Comparison of ENCODE assay signal across 8 cellular contexts in the genomic region with DNA sequence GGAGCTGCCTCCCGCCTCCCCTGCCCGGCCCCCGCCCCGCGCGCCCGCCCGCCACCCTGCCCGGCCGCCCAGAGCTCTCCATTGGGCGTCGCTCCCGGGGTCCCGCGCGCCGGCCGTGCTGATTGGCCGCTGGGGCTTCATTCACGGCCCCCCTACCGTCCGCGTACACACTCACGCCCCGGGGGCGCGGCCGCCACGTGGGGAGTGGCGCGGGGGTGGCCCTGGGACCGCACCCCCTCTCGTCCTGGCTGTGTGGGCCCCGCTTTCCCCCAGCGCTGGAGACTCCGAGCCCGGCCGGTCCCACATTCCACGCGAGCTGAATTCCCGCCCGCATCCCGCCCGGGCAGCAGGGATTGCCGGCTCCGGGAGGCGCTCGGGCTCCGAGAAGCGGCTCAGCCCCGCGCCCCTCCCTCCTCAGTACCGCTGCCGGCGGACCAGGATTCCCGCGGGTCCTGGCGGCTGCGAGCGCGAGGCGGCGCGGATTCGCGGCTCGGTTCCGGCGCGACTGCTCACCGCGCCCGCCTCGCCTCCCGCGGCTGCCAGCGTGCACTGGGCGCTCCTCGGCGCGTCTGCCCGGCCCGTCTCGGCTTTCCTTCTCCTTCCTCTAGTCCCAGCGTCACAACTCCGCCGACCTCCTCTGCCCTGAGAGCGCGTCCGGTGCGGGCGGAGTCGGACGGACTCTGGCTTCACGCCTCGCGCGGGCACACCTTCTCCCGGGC. TPM values are rescaled to one million over a fixed set of nuclear protein-coding genes. Genes with fewer than 3 reads are reported as not detected.
DNase-seq lines count a peak whose midpoint lies in the region; ATAC-seq and TF ChIP-seq lines count a peak whose summit lies in the region.

No MANE protein-coding gene starts in this region.

- no peaks in the 10 kb centered on the region for H3K9me3 Mint-ChIP-seq in nephron progenitor cell

- TF ChIP-seq CTCF in AG09319 (IDR thresholded peaks at IDR 0.05; ENCODE audit: low read depth, low read length) (no peak), PC-9 (conservative IDR thresholded peaks at IDR 0.05) (no peak), fibroblast of villous mesenchyme (IDR thresholded peaks at IDR 0.05; ENCODE audit: insufficient read depth, low read depth, low read length) (no peak), nephron progenitor cell (IDR thresholded peaks at IDR 0.05) (no peak)

- no peaks in the 10 kb centered on the region for H3K36me3 ChIP-seq in PC-9 (ENCODE audit: low read depth)

- peak; percentile 28 for DNase-seq in AG09319 (ENCODE audit: extremely low read depth, low read depth)
- peak; percentile 42 to 72 for DNase-seq in PC-9
- peak; percentile 65 for DNase-seq in activated effector memory CD4-positive, alpha-beta T cell treated with Interleukin-2 at 50 U/mL for 16 hours
- DNase-seq in fibroblast of villous mesenchyme (ENCODE audit: low read depth), result peak; percentile 74
- DNase-seq in nephron progenitor cell, result peak; percentile 88
- DNase-seq in stimulated activated naive CD8-positive, alpha-beta T cell treated with anti-CD3 and anti-CD28 coated beads, Interleukin-15, Interleukin-2, amounts not matched to agents 100 U/mL and 50 U/mL, for 24 hours, result peak; percentile 85

- H3K4me2 ChIP-seq in PC-9, result peak overlapping the region; percentile 92

- no peaks in the 10 kb centered on the region for H3K36me3 Mint-ChIP-seq in nephron progenitor cell (ENCODE audit: low read depth)

- CTCF ChIA-PET in PC-9 (lab: Charles Lee), result no interaction called here

- peak overlapping the region; percentile 87 for H2AFZ ChIP-seq in PC-9

- H3K27ac Mint-ChIP-seq in nephron progenitor cell, result no peak overlapping the region

- no peak overlapping the region for H3K27ac ChIP-seq in PC-9

- no peaks in the 10 kb centered on the region for H3K4me1 ChIP-seq in PC-9 (replicated peaks; ENCODE audit: insufficient read depth)

- BruUV-seq in PC-9 (replicated peaks; lab: Mats Ljungman, UMichigan), result no TSS peak

- H3F3A ChIP-seq in PC-9 (ENCODE audit: insufficient read depth, low read depth), result no peaks in the 10 kb centered on the region

- peak; percentile 57 for ATAC-seq in GM19328 (IDR thresholded peaks at IDR 0.05; ENCODE audit: unreplicated experiment)
- peak; percentile 65 for ATAC-seq in HG03460 (IDR thresholded peaks at IDR 0.05; ENCODE audit: unreplicated experiment)
- peak; percentile 85 for ATAC-seq in stimulated activated naive CD8-positive, alpha-beta T cell treated with anti-CD3 and anti-CD28 coated beads, Interleukin-15, Interleukin-2, amounts not matched to agents 100 U/mL and 50 U/mL, for 24 hours

- intact Hi-C loops in PC-9 (cut with micrococcal nuclease; ENCODE audit: unreplicated experiment), result loop anchor here (2.0 to 10.0 kb wide), 2 partner anchors 92 to 358 kb away; no protein-coding TSS in a partner anchor

- H3K27me3 Mint-ChIP-seq in nephron progenitor cell (ENCODE audit: low read depth, poor library complexity), result peaks cover 90% of the 10 kb centered on the region

- peak overlapping the region; percentile 68 for H3K4me3 ChIP-seq in PC-9
- H3K4me3 ChIP-seq in fibroblast of villous mesenchyme (ENCODE audit: low read depth, low read length), result peak overlapping the region; percentile 57

- no peaks in the 10 kb centered on the region for H3K9me2 ChIP-seq in PC-9 (ENCODE audit: insufficient read depth)

- H4K20me1 ChIP-seq in PC-9 (ENCODE audit: insufficient read depth), result no peaks in the 10 kb centered on the region

- no peaks in the 10 kb centered on the region for H3K9me3 ChIP-seq in PC-9 (ENCODE audit: insufficient read depth, low read depth)

- no peaks in the 10 kb centered on the region for H3K79me2 ChIP-seq in PC-9 (ENCODE audit: low read depth)

- peaks cover 38% of the 10 kb centered on the region for H3K4me1 Mint-ChIP-seq in nephron progenitor cell

- H3K27me3 ChIP-seq in PC-9 (ENCODE audit: insufficient read depth, low read depth), result peaks cover 9% of the 10 kb centered on the region; the same call in 1 of the 2 replicates

- H3K4me3 Mint-ChIP-seq in nephron progenitor cell, result peak overlapping the region; percentile 76

- POLR2A ChIA-PET in PC-9 (lab: Charles Lee; ENCODE audit: unreplicated experiment), result interaction anchor here (0.7 kb wide), 1 partner anchor 67 kb away, joined by 6 read pairs; no protein-coding TSS in a partner anchor

RNA-seq across cellular contexts. Expression of a gene that starts 0.5 kb away (rescaled TPM):
- not detected in 2 replicates for total RNA-seq in PC-9 (2021)
- total RNA-seq in fibroblast of villous mesenchyme, result under 0.01 TPM in 1 of 2 replicates, not detected in the other

RNA-seq across cellular contexts. Expression of a gene that starts 34.5 kb away (rescaled TPM):
- total RNA-seq in PC-9 (2021) (21.8 and 36.4 TPM in 2 replicates), fibroblast of villous mesenchyme (49.6 and 55.7 TPM in 2 replicates)

RNA-seq across cellular contexts. Expression of a gene that starts 41.7 kb away (rescaled TPM):
- total RNA-seq in PC-9 (2021), result 26.2 and 29.8 TPM in 2 replicates
- 25.5 and 33.2 TPM in 2 replicates for total RNA-seq in fibroblast of villous mesenchyme

RNA-seq across cellular contexts. Expression of a gene that starts 57.2 kb away (rescaled TPM):
- 82.6 and 99.1 TPM in 2 replicates for total RNA-seq in PC-9 (2021)
- total RNA-seq in fibroblast of villous mesenchyme, result 108 and 116 TPM in 2 replicates

Comparison
In these comparisons a context has a peak if more than half of its experiments do, and no peak if none do; other contexts are left out.
1. DNase-seq: peak in every context shown above with its lines; median percentile 88 in nephron progenitor cell; 85 in stimulated activated naive CD8-positive, alpha-beta T cell treated with anti-CD3 and anti-CD28 coated beads, Interleukin-15, Interleukin-2, amounts not matched to agents 100 U/mL and 50 U/mL, for 24 hours; 74 in fibroblast of villous mesenchyme; 65 in activated effector memory CD4-positive, alpha-beta T cell treated with Interleukin-2 at 50 U/mL for 16 hours; 57 in PC-9; 28 in AG09319.